Comparison of ENCODE assay signal across 12 cellular contexts in genomic region chr5:1883925-1884637, GRCh38. TPM values are rescaled to one million over a fixed set of nuclear protein-coding genes. Genes with fewer than 3 reads are reported as not detected.
A peak's percentile ranks its signal among the peaks of the same experiment; 100 is the strongest.
DNase-seq lines count a peak whose midpoint lies in the region; ATAC-seq, FAIRE-seq and TF ChIP-seq lines count a peak whose summit lies in the region.
"Had no signal": no experiment of that assay in that cellular context is flagged by ENCODE, and none has a peak within 500 bp of the region (broad histone marks: within the 10 kb centered on the region; RNA-seq: fewer than 3 reads in every experiment).

No MANE protein-coding gene starts in this region.

- dilution Hi-C loops in keratinocyte (cut with MboI; ENCODE audit: extremely low pct_ligation_motif_present, low sequenced_read_pairs): no loop called here

- FAIRE-seq in keratinocyte (lab: Jason Lieb, UNC): peak; percentile 89

- H3K9me3 Mint-ChIP-seq in activated naive CD4-positive, alpha-beta T cell treated with anti-CD3 and anti-CD28 coated beads, Interleukin-2, amount 50 U/mL, for 24 hours: no peaks in the 10 kb centered on the region
- no peaks in the 10 kb centered on the region for H3K9me3 Mint-ChIP-seq in activated naive CD4-positive, alpha-beta T cell treated with anti-CD3 and anti-CD28 coated beads for 36 hours
- H3K9me3 Mint-ChIP-seq in activated naive CD8-positive, alpha-beta T cell treated with anti-CD3 and anti-CD28 coated beads, Interleukin-2, amount 10 ng/mL, durations not matched to agents 7 days and 5 days: peaks cover 2% of the 10 kb centered on the region

- H3K4me3 Mint-ChIP-seq in activated naive CD4-positive, alpha-beta T cell treated with anti-CD3 and anti-CD28 coated beads, Interleukin-2, amount 50 U/mL, for 24 hours: peak overlapping the region; percentile 23
- H3K4me3 Mint-ChIP-seq in activated naive CD4-positive, alpha-beta T cell treated with anti-CD3 and anti-CD28 coated beads for 36 hours: no peak overlapping the region
- H3K4me3 Mint-ChIP-seq in activated naive CD8-positive, alpha-beta T cell treated with anti-CD3 and anti-CD28 coated beads, Interleukin-2, amount 10 ng/mL, durations not matched to agents 7 days and 5 days: no peak overlapping the region

- no peaks in the 10 kb centered on the region for H3K36me3 Mint-ChIP-seq in activated naive CD4-positive, alpha-beta T cell treated with anti-CD3 and anti-CD28 coated beads, Interleukin-2, amount 50 U/mL, for 24 hours
- no peaks in the 10 kb centered on the region for H3K36me3 Mint-ChIP-seq in activated naive CD4-positive, alpha-beta T cell treated with anti-CD3 and anti-CD28 coated beads for 36 hours (ENCODE audit: low read depth)
- peaks cover 3% of the 10 kb centered on the region for H3K36me3 Mint-ChIP-seq in activated naive CD8-positive, alpha-beta T cell treated with anti-CD3 and anti-CD28 coated beads, Interleukin-2, amount 10 ng/mL, durations not matched to agents 7 days and 5 days

- H3K79me2 ChIP-seq in keratinocyte (ENCODE audit: control insufficient read depth, insufficient read depth, low read length): peaks cover 46% of the 10 kb centered on the region

- peaks cover 36% of the 10 kb centered on the region for H3K27me3 Mint-ChIP-seq in activated naive CD4-positive, alpha-beta T cell treated with anti-CD3 and anti-CD28 coated beads, Interleukin-2, amount 50 U/mL, for 24 hours
- peaks cover 49% of the 10 kb centered on the region for H3K27me3 Mint-ChIP-seq in activated naive CD4-positive, alpha-beta T cell treated with anti-CD3 and anti-CD28 coated beads for 36 hours (ENCODE audit: low read depth)
- H3K27me3 Mint-ChIP-seq in activated naive CD8-positive, alpha-beta T cell treated with anti-CD3 and anti-CD28 coated beads, Interleukin-2, amount 10 ng/mL, durations not matched to agents 7 days and 5 days: peaks cover 62% of the 10 kb centered on the region

- peak overlapping the region; percentile 98 for H3K9ac ChIP-seq in keratinocyte (ENCODE audit: control insufficient read depth, extremely low read depth, insufficient read depth, low read length)

- H3K9me1 ChIP-seq in keratinocyte (ENCODE audit: control insufficient read depth, extremely low read depth, insufficient read depth, low read length): no peaks in the 10 kb centered on the region

- peak overlapping the region; percentile 65 to 89 (median 88) for H3K4me3 ChIP-seq in keratinocyte (ENCODE audit: control insufficient read depth in 2 of 3, extremely low read depth in 1 of 3, insufficient read depth in 2 of 3, low read depth in 1 of 3, low read length in 3 of 3)
- H3K4me3 ChIP-seq in suprapubic skin: peak overlapping the region; percentile 60
- H3K4me3 ChIP-seq: SJSA1 had no signal

- DNase-seq in activated naive CD4-positive, alpha-beta T cell treated with anti-CD3 and anti-CD28 coated beads for 36 hours: no peak
- DNase-seq in activated naive CD8-positive, alpha-beta T cell treated with anti-CD3 and anti-CD28 coated beads, Interleukin-2, amount 10 ng/mL, durations not matched to agents 7 days and 5 days: no peak
- DNase-seq in keratinocyte (ENCODE audit: low read depth, low spot score): peak; percentile 94
- DNase-seq in suprapubic skin (ENCODE audit: low spot score in 2 of 2): no peak
- no peak for DNase-seq in OCI-M1 (lab: John Stamatoyannopoulos, UW)
- DNase-seq in COR-L47 (lab: John Stamatoyannopoulos, UW): no peak
- DNase-seq: caudate nucleus had no signal

- WGBS in suprapubic skin: 5% methylated on average over 20 of the region's 49 CpGs

- no peak for ATAC-seq in activated naive CD8-positive, alpha-beta T cell treated with anti-CD3 and anti-CD28 coated beads, Interleukin-2, amount 10 ng/mL, durations not matched to agents 7 days and 5 days (ENCODE audit: low read depth)
- ATAC-seq in GM18868 (IDR thresholded peaks at IDR 0.05; ENCODE audit: unreplicated experiment): no peak

- TF ChIP-seq POLR2A in suprapubic skin (IDR thresholded peaks at IDR 0.05): no peak

- H3K36me3 ChIP-seq in keratinocyte (ENCODE audit: control insufficient read depth in 2 of 2, extremely low read depth in 1 of 2, insufficient read depth in 2 of 2, low read length in 2 of 2): peaks cover 10 to 16% of the 10 kb centered on the region in 2 experiments
- H3K36me3 ChIP-seq in suprapubic skin: peaks cover 14% of the 10 kb centered on the region
- H3K36me3 ChIP-seq: SJSA1 had no signal

- H3K4me1 ChIP-seq in keratinocyte (ENCODE audit: control insufficient read depth, extremely low read depth, insufficient read depth, low read length): peaks cover 23% of the 10 kb centered on the region
- peaks cover 59% of the 10 kb centered on the region for H3K4me1 ChIP-seq in suprapubic skin
- H3K4me1 ChIP-seq: SJSA1 had no signal

- peak overlapping the region; percentile 78 for H3K4me2 ChIP-seq in keratinocyte (ENCODE audit: control insufficient read depth, extremely low read depth, insufficient read depth, low read depth, low read length)

- peaks cover 12% of the 10 kb centered on the region for H3K4me1 Mint-ChIP-seq in activated naive CD4-positive, alpha-beta T cell treated with anti-CD3 and anti-CD28 coated beads, Interleukin-2, amount 50 U/mL, for 24 hours
- H3K4me1 Mint-ChIP-seq in activated naive CD4-positive, alpha-beta T cell treated with anti-CD3 and anti-CD28 coated beads for 36 hours (ENCODE audit: low read depth): peaks cover 17% of the 10 kb centered on the region
- peaks cover 5% of the 10 kb centered on the region for H3K4me1 Mint-ChIP-seq in activated naive CD8-positive, alpha-beta T cell treated with anti-CD3 and anti-CD28 coated beads, Interleukin-2, amount 10 ng/mL, durations not matched to agents 7 days and 5 days

- TF ChIP-seq EP300 in suprapubic skin (IDR thresholded peaks at IDR 0.05): no peak

- no peak for TF ChIP-seq CTCF in keratinocyte (optimal IDR thresholded peaks at IDR 0.05 in 1 of 3, IDR thresholded peaks at IDR 0.05 in 1 of 3, conservative IDR thresholded peaks at IDR 0.05 in 1 of 3; ENCODE audit: extremely low read depth in 1 of 3, insufficient read depth in 2 of 3, low read length in 3 of 3)
- TF ChIP-seq CTCF in suprapubic skin (IDR thresholded peaks at IDR 0.05): no peak

- H3K27ac Mint-ChIP-seq in activated naive CD4-positive, alpha-beta T cell treated with anti-CD3 and anti-CD28 coated beads, Interleukin-2, amount 50 U/mL, for 24 hours: no peak overlapping the region
- H3K27ac Mint-ChIP-seq in activated naive CD4-positive, alpha-beta T cell treated with anti-CD3 and anti-CD28 coated beads for 36 hours: no peak overlapping the region
- peak overlapping the region; percentile 4 for H3K27ac Mint-ChIP-seq in activated naive CD8-positive, alpha-beta T cell treated with anti-CD3 and anti-CD28 coated beads, Interleukin-2, amount 10 ng/mL, durations not matched to agents 7 days and 5 days

- peak overlapping the region; percentile 95 for H3K27ac ChIP-seq in keratinocyte (ENCODE audit: control insufficient read depth, insufficient read depth, low read length)
- H3K27ac ChIP-seq in suprapubic skin: peak overlapping the region; percentile 66
- H3K27ac ChIP-seq: SJSA1 had no signal

- POLR2A ChIA-PET in activated naive CD8-positive, alpha-beta T cell treated with anti-CD3 and anti-CD28 coated beads, Interleukin-2, amount 10 ng/mL, durations not matched to agents 7 days and 5 days (lab: Charles Lee): no interaction called here

- H3K9me3 ChIP-seq in keratinocyte (ENCODE audit: control insufficient read depth, low read depth, low read length) (no peaks in the 10 kb centered on the region), suprapubic skin (no peaks in the 10 kb centered on the region)

- intact Hi-C loops in activated naive CD4-positive, alpha-beta T cell treated with anti-CD3 and anti-CD28 coated beads for 36 hours (cut with micrococcal nuclease): loop anchor here (5.0 kb wide), 2 partner anchors 863 to 1713 kb away; partner anchors contain the start of gene IRX1

- no peaks in the 10 kb centered on the region for H4K20me1 ChIP-seq in keratinocyte (ENCODE audit: control insufficient read depth, extremely low read depth, insufficient read depth, low read length)

- no peaks in the 10 kb centered on the region for H3K27me3 ChIP-seq in keratinocyte (ENCODE audit: control insufficient read depth, extremely low read depth, insufficient read depth, low read length)
- peaks cover 99% of the 10 kb centered on the region for H3K27me3 ChIP-seq in suprapubic skin

- H2AFZ ChIP-seq in keratinocyte (ENCODE audit: control insufficient read depth, low read length): no peak overlapping the region

- CTCF ChIA-PET in activated naive CD4-positive, alpha-beta T cell treated with anti-CD3 and anti-CD28 coated beads for 36 hours (lab: Charles Lee): no interaction called here

RNA-seq across cellular contexts. Expression of gene IRX4, which starts 1.4 kb away (rescaled TPM):
- not detected for total RNA-seq in activated naive CD4-positive, alpha-beta T cell treated with anti-CD3 and anti-CD28 coated beads for 36 hours
- total RNA-seq in activated naive CD8-positive, alpha-beta T cell treated with anti-CD3 and anti-CD28 coated beads, Interleukin-2, amount 10 ng/mL, durations not matched to agents 7 days and 5 days: not detected
- polyA plus RNA-seq in keratinocyte: 14.6 to 34.2 TPM (median 18.2 TPM) in 3 replicates
- 13.6 TPM for polyA plus RNA-seq in keratinocyte (2011; ENCODE audit: low read depth)
- polyA plus RNA-seq in keratinocyte (2011; cell fraction: cytosol; rRNA removed): 6.5 and 16.3 TPM in 2 replicates
- polyA plus RNA-seq in keratinocyte (2011; cell fraction: nucleus; rRNA removed): 34.8 and 47.6 TPM in 2 replicates
- 15.4 and 29.7 TPM in 2 replicates for polyA plus RNA-seq in keratinocyte (2012; ENCODE audit: low replicate concordance)
- 5.0 to 16.1 TPM (median 7.4 TPM) in 3 replicates for polyA minus RNA-seq in keratinocyte
- polyA minus RNA-seq in keratinocyte (2011; cell fraction: cytosol; rRNA and poly(A)+ RNA removed): 43.7 TPM
- 22.8 and 27.1 TPM in 2 replicates for polyA minus RNA-seq in keratinocyte (2011; cell fraction: nucleus; rRNA and poly(A)+ RNA removed)
- 10 to 100 TPM; 20.3 to 45.9 (median 33.5) TPM for total RNA-seq in suprapubic skin
- total RNA-seq: fibroblast of villous mesenchyme, mesenteric fat pad, SJSA1 had no signal

Comparison
In these comparisons a context has a peak if more than half of its experiments do, and no peak if none do; other contexts are left out.
1. RNA of gene IRX4, which starts 1.4 kb away (total RNA-seq): 20.3 to 45.9 TPM in suprapubic skin; not detected in activated naive CD4-positive, alpha-beta T cell treated with anti-CD3 and anti-CD28 coated beads for 36 hours and not detected in activated naive CD8-positive, alpha-beta T cell treated with anti-CD3 and anti-CD28 coated beads, Interleukin-2, amount 10 ng/mL, durations not matched to agents 7 days and 5 days; every median in the first group is over 10 times any median in the second.